ENCODE assay signal across 8 cellular contexts in genomic region chr12:12562585-12563245, GRCh38. TPM values are rescaled to one million over a fixed set of nuclear protein-coding genes. Genes with fewer than 3 reads are reported as not detected.
DNase-seq lines count a peak whose midpoint lies in the region; ATAC-seq and TF ChIP-seq lines count a peak whose summit lies in the region.

Gene DUSP16, minus strand, starts transcription at chr12:12562863. Its CDS starts 41,765 bp downstream, at chr12:12521098.

- peak within 1 kb of the TSS; percentile 75 for H2AFZ ChIP-seq in hepatocyte

- TF ChIP-seq POLR2A in GM18505 (IDR thresholded peaks at IDR 0.05; ENCODE audit: borderline replicate concordance, extremely low read depth, insufficient read depth, insufficient read length), result peak; percentile 81

- H3K27ac ChIP-seq in hepatocyte (peak within 1 kb of the TSS; percentile 100), rectal smooth muscle tissue (ENCODE audit: low read depth, low read length) (peak within 1 kb of the TSS; percentile 94)

- no peak for TF ChIP-seq CTCF in hepatocyte (IDR thresholded peaks at IDR 0.05; ENCODE audit: poor library complexity)

- H4K20me1 ChIP-seq in hepatocyte (ENCODE audit: insufficient read depth, poor library complexity, severe bottlenecking), result no peaks in the 10 kb centered on the region

- H3K36me3 ChIP-seq in hepatocyte (replicated peaks; ENCODE audit: insufficient read depth, low read depth), result no peaks in the 10 kb centered on the region
- H3K36me3 ChIP-seq in rectal smooth muscle tissue (ENCODE audit: control insufficient read depth, insufficient read depth, low read length), result no peaks in the 10 kb centered on the region

- ATAC-seq in GM18505 (IDR thresholded peaks at IDR 0.05; ENCODE audit: unreplicated experiment) (peak; percentile 76), HG02938 (IDR thresholded peaks at IDR 0.05; ENCODE audit: unreplicated experiment) (peak; percentile 73)

- H3K4me1 ChIP-seq in hepatocyte (ENCODE audit: insufficient read depth) (peaks cover 14% of the 10 kb centered on the region), rectal smooth muscle tissue (ENCODE audit: control insufficient read depth, insufficient read depth, low read length) (peaks cover 20% of the 10 kb centered on the region)

- H3K9me2 ChIP-seq in hepatocyte (replicated peaks; ENCODE audit: insufficient read depth), result no peaks in the 10 kb centered on the region

- WGBS in hepatocyte (ENCODE audit: low lambda C conversion rate, missing lambda C conversion rate), result under 1% methylated on average over 23 of the region's 59 CpGs

- peak within 1 kb of the TSS; percentile 71 for H3K4me3 ChIP-seq in hepatocyte
- peak within 1 kb of the TSS; percentile 72 for H3K4me3 ChIP-seq in rectal smooth muscle tissue (ENCODE audit: low read length)

- peak; percentile 54 to 55 for DNase-seq in NCI-H187 (lab: John Stamatoyannopoulos, UW)
- DNase-seq in T1000 (lab: John Stamatoyannopoulos, UW), result peak; percentile 86
- DNase-seq in astrocyte of the hippocampus (ENCODE audit: low read depth, low spot score), result peak; percentile 98
- DNase-seq in hepatocyte (ENCODE audit: low spot score), result peak; percentile 96
- DNase-seq in OCI-M2 (lab: John Stamatoyannopoulos, UW; ENCODE audit: unreplicated experiment), result no peak

- H3K79me2 ChIP-seq in hepatocyte, result peaks cover 34% of the 10 kb centered on the region

- peak within 1 kb of the TSS; percentile 77 for H3K4me2 ChIP-seq in hepatocyte

- H3K9ac ChIP-seq in rectal smooth muscle tissue (ENCODE audit: low read length), result peak within 1 kb of the TSS; percentile 88

- no peaks in the 10 kb centered on the region for H3K27me3 ChIP-seq in hepatocyte
- no peaks in the 10 kb centered on the region for H3K27me3 ChIP-seq in rectal smooth muscle tissue (ENCODE audit: control insufficient read depth, insufficient read depth, low read length)

- no peaks in the 10 kb centered on the region for H3K9me3 ChIP-seq in hepatocyte (ENCODE audit: low read depth)

RNA-seq across cellular contexts. Expression of gene DUSP16, which starts in this region (rescaled TPM):
- 74.1 and 78.0 TPM in 2 replicates for total RNA-seq in hepatocyte
- polyA plus RNA-seq in hepatocyte, result 13.4 and 14.3 TPM in 2 replicates
